In genomic region chr16:89996178-89996489, GRCh38 we compare ENCODE assay signal across 1 cellular context.
TF ChIP-seq lines count a peak whose summit lies in the region.

No MANE protein-coding gene starts in this region.

TF ChIP-seq in K562, 482 proteins besides CTCF, POLR2A, EP300 and RAD21 (continued from another document and continues in another):
- TF ChIP-seq DPF2 (IDR thresholded peaks at IDR 0.05) = peak; percentile 4
- TF ChIP-seq ZNF445 (CRISPR knock-in tag; IDR thresholded peaks at IDR 0.05; ENCODE audit: low read depth) = 0 out of 2 replicates have a peak, but pooled peaks have one; percentile 1
- no peak for TF ChIP-seq ZNF253 (CRISPR knock-in tag; conservative IDR thresholded peaks at IDR 0.05)
- TF ChIP-seq PKNOX1 (IDR thresholded peaks at IDR 0.05) = peak; percentile 39; the same call in 1 of the 2 replicates
- peak; percentile 70 for TF ChIP-seq TOE1 (IDR thresholded peaks at IDR 0.05; ENCODE audit: borderline replicate concordance)
- no peak for TF ChIP-seq TOE1 (CRISPR knock-in tag; IDR thresholded peaks at IDR 0.05; ENCODE audit: borderline replicate concordance, low read depth)
- TF ChIP-seq TRIM24 (IDR thresholded peaks at IDR 0.05) = peak in 1 of 2 experiments; percentile 43; a peak in 3 of 4 replicates
- no peak for TF ChIP-seq THAP7 (CRISPR knock-in tag; IDR thresholded peaks at IDR 0.05)
- TF ChIP-seq CHAMP1 (IDR thresholded peaks at IDR 0.05) = 0 out of 2 replicates have a peak, but pooled peaks have one; percentile 34
- TF ChIP-seq HOMEZ (CRISPR knock-in tag; IDR thresholded peaks at IDR 0.05) = no peak
- no peak for TF ChIP-seq ZNF3 (CRISPR knock-in tag; IDR thresholded peaks at IDR 0.05)
- no peak for TF ChIP-seq E2F6 (IDR thresholded peaks at IDR 0.05; ENCODE audit: borderline replicate concordance in 1 of 2, extremely low read depth in 1 of 2, insufficient read depth in 1 of 2, insufficient read length in 1 of 2, low read depth in 1 of 2, low read length in 1 of 2, poor library complexity in 1 of 2, severe bottlenecking in 1 of 2)
- 0 out of 2 replicates have a peak, but pooled peaks have one; percentile 20 for TF ChIP-seq ZBTB40 (IDR thresholded peaks at IDR 0.05)
- no peak for TF ChIP-seq ZBTB40 (CRISPR knock-in tag; IDR thresholded peaks at IDR 0.05)
- peak; percentile 61 for TF ChIP-seq ZNF512 (tag; IDR thresholded peaks at IDR 0.05)
- TF ChIP-seq IRF1 (CRISPR knock-in tag; IDR thresholded peaks at IDR 0.05; ENCODE audit: borderline replicate concordance) = no peak
- TF ChIP-seq BDP1 (IDR thresholded peaks at IDR 0.05; ENCODE audit: insufficient read depth, insufficient read length) = no peak
- TF ChIP-seq ZNF717 (CRISPR knock-in tag; IDR thresholded peaks at IDR 0.05) = 0 out of 2 replicates have a peak, but pooled peaks have one; percentile 28
- TF ChIP-seq MNT (conservative IDR thresholded peaks at IDR 0.05) = 0 out of 4 replicates have a peak, but pooled peaks of 1 of the 2 experiments have one; percentile 20
- peak; percentile 85; the same call in 1 of the 2 replicates for TF ChIP-seq SMARCA5 (IDR thresholded peaks at IDR 0.05)
- TF ChIP-seq ZNF12 (CRISPR knock-in tag; IDR thresholded peaks at IDR 0.05) = no peak
- no peak for TF ChIP-seq HNRNPL (IDR thresholded peaks at IDR 0.05; ENCODE audit: low read depth, low read length)
- no peak for TF ChIP-seq ARID3B (CRISPR knock-in tag; IDR thresholded peaks at IDR 0.05; ENCODE audit: borderline replicate concordance)
